Comparison of ENCODE assay signal across 26 cellular contexts in the genomic region with DNA sequence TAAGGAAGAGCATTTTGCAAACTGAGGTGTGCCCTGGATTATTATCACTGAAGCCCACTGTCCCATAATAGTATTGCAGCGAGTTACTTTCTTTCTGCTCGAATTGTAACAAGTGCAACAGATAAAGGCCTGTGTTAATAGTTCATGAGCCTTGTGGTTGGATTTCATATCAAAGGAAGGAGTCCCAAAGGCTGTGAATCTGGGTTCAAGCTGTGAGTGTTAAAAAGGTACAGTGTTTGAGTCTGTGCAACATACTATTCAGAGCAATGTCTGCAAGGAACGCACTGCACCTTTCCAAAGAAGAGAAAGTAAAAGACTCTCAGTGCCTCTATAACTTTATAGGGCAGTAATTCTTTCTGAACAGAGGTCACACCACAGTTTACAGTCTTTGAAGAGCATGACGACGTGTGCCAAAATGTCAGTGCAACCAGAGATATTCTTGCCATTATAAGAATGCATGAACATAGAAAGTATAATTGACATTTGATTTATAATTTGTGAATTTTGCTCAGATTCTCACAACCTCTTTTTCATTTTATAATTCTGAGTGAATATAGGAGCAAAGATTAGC.
DNase-seq lines count a peak whose midpoint lies in the region; TF ChIP-seq lines count a peak whose summit lies in the region.
"Had no signal": no experiment of that assay in that cellular context is flagged by ENCODE, and none has a peak within 500 bp of the region (broad histone marks: within the 10 kb centered on the region; RNA-seq: fewer than 3 reads in every experiment).

No MANE protein-coding gene starts in this region.

- no peak overlapping the region for H3K4me3 Mint-ChIP-seq in nephron
- H3K4me3 Mint-ChIP-seq in activated CD4-positive, alpha-beta T cell treated with anti-CD3 and anti-CD28 coated beads, Interleukin-2, amount 10 ng/mL, durations not matched to agents 7 days and 5 days: no peak overlapping the region
- H3K4me3 Mint-ChIP-seq: activated naive CD8-positive, alpha-beta T cell treated with anti-CD3 and anti-CD28 coated beads, Interleukin-2, amount 50 U/mL, for 24 hours; activated T-cell treated with anti-CD3 and anti-CD28 coated beads, Interleukin-2, amount 50 U/mL, for 72 hours; CD14-positive monocyte; endodermal cell; T-helper 1 cell treated with Interleukin-12 subunit alpha and Interleukin-12 subunit beta and Interleukin-4 antibody, amounts not matched to agents 30 μg/mL and 1 μg/mL, for 36 hours had no signal

- peaks cover 25% of the 10 kb centered on the region for H3K4me1 Mint-ChIP-seq in nephron
- peaks cover 31% of the 10 kb centered on the region for H3K4me1 Mint-ChIP-seq in activated CD4-positive, alpha-beta T cell treated with anti-CD3 and anti-CD28 coated beads, Interleukin-2, amount 10 ng/mL, durations not matched to agents 7 days and 5 days

- H4K20me1 ChIP-seq in hepatocyte (ENCODE audit: insufficient read depth, poor library complexity, severe bottlenecking): no peaks in the 10 kb centered on the region

- H2AFZ ChIP-seq in hepatocyte: no peak overlapping the region

- H3K9me3 Mint-ChIP-seq in nephron: no peaks in the 10 kb centered on the region
- H3K9me3 Mint-ChIP-seq in activated CD4-positive, alpha-beta T cell treated with anti-CD3 and anti-CD28 coated beads, Interleukin-2, amount 10 ng/mL, durations not matched to agents 7 days and 5 days: peaks cover 5% of the 10 kb centered on the region
- H3K9me3 Mint-ChIP-seq: activated naive CD8-positive, alpha-beta T cell treated with anti-CD3 and anti-CD28 coated beads, Interleukin-2, amount 50 U/mL, for 24 hours; activated T-cell treated with anti-CD3 and anti-CD28 coated beads, Interleukin-2, amount 50 U/mL, for 72 hours; endodermal cell; T-helper 1 cell treated with Interleukin-12 subunit alpha and Interleukin-12 subunit beta and Interleukin-4 antibody, amounts not matched to agents 30 μg/mL and 1 μg/mL, for 36 hours had no signal

- H3K4me3 ChIP-seq in hepatocyte (no peak overlapping the region), vagina (no peak overlapping the region)
- H3K4me3 ChIP-seq: HAP-1 had no signal

- H3K36me3 ChIP-seq in hepatocyte (replicated peaks; ENCODE audit: insufficient read depth, low read depth) (no peaks in the 10 kb centered on the region), vagina (no peaks in the 10 kb centered on the region)
- H3K36me3 ChIP-seq: HAP-1 had no signal

- POLR2A ChIA-PET in HEK293T (lab: Yijun Ruan, JAX): no interaction called here
- POLR2A ChIA-PET in activated CD4-positive, alpha-beta T cell treated with anti-CD3 and anti-CD28 coated beads, Interleukin-2, amount 10 ng/mL, durations not matched to agents 7 days and 5 days (lab: Charles Lee): no interaction called here

- peak overlapping the region in 2 of 3 experiments; percentile 8 to 46 for H3K27ac Mint-ChIP-seq in nephron
- no peak overlapping the region for H3K27ac Mint-ChIP-seq in activated CD4-positive, alpha-beta T cell treated with anti-CD3 and anti-CD28 coated beads, Interleukin-2, amount 10 ng/mL, durations not matched to agents 7 days and 5 days
- H3K27ac Mint-ChIP-seq: activated naive CD8-positive, alpha-beta T cell treated with anti-CD3 and anti-CD28 coated beads, Interleukin-2, amount 50 U/mL, for 24 hours; activated T-cell treated with anti-CD3 and anti-CD28 coated beads, Interleukin-2, amount 50 U/mL, for 72 hours; CD14-positive monocyte; endodermal cell; T-helper 1 cell treated with Interleukin-12 subunit alpha and Interleukin-12 subunit beta and Interleukin-4 antibody, amounts not matched to agents 30 μg/mL and 1 μg/mL, for 36 hours had no signal

- peaks cover 5% of the 10 kb centered on the region for H3K27me3 Mint-ChIP-seq in nephron (ENCODE audit: low read depth)
- H3K27me3 Mint-ChIP-seq in activated CD4-positive, alpha-beta T cell treated with anti-CD3 and anti-CD28 coated beads, Interleukin-2, amount 10 ng/mL, durations not matched to agents 7 days and 5 days: peaks cover 8% of the 10 kb centered on the region

- intact Hi-C loops in vagina (cut with DNase I): no loop called here

- H3K9me3 ChIP-seq in hepatocyte (ENCODE audit: low read depth): no peaks in the 10 kb centered on the region
- no peaks in the 10 kb centered on the region for H3K9me3 ChIP-seq in vagina
- H3K9me3 ChIP-seq: HAP-1, SK-N-SH had no signal

- CTCF ChIA-PET in HEK293T (lab: Yijun Ruan, JAX): no interaction called here
- CTCF ChIA-PET in activated CD4-positive, alpha-beta T cell treated with anti-CD3 and anti-CD28 coated beads, Interleukin-2, amount 10 ng/mL, durations not matched to agents 7 days and 5 days (lab: Charles Lee): interaction anchor here (1.1 to 2.2 kb wide), 4 partner anchors 10 to 47 kb away, joined by 3 to 9 read pairs (median 4); no protein-coding TSS in a partner anchor

- no peaks in the 10 kb centered on the region for H3K79me2 ChIP-seq in hepatocyte

- no peak for TF ChIP-seq POLR2A in vagina (IDR thresholded peaks at IDR 0.05)

- peak; percentile 15 for DNase-seq in M059J (ENCODE audit: low read depth)
- DNase-seq in hepatocyte (ENCODE audit: low spot score): no peak
- DNase-seq in vagina (ENCODE audit: extremely low spot score in 2 of 2): no peak
- no peak for DNase-seq in NCI-H82 (lab: John Stamatoyannopoulos, UW)
- DNase-seq in HEK293T (ENCODE audit: extremely low spot score): no peak
- no peak for DNase-seq in activated CD4-positive, alpha-beta T cell treated with anti-CD3 and anti-CD28 coated beads, Interleukin-2, amount 10 ng/mL, durations not matched to agents 7 days and 5 days
- DNase-seq: activated CD4-positive, alpha-beta T cell treated with anti-CD3 and anti-CD28 coated beads, Interleukin-2, amount 50 U/mL, for 48 hours; activated naive CD4-positive, alpha-beta T cell; activated naive CD8-positive, alpha-beta T cell treated with anti-CD3 and anti-CD28 coated beads, Interleukin-2, amount 50 U/mL, for 24 hours; activated T-cell treated with anti-CD3 and anti-CD28 coated beads, Interleukin-2, amount 50 U/mL, for 72 hours; endodermal cell; Kasumi-1; left cardiac atrium; NCI-H146; NCI-H524; NK-92 treated with Interleukin-12 subunit alpha and Interleukin-12 subunit beta, amount 100 ng/mL, for 24 hours; PC-3; posterior cingulate gyrus; SK-N-SH; stimulated activated CD4-positive, alpha-beta T cell treated with anti-CD3 and anti-CD28 coated beads, Interleukin-15, amount 100 ng/mL, for 24 hours; stimulated activated CD4-positive, alpha-beta T cell treated with anti-CD3 and anti-CD28 coated beads, Interleukin-4, amount 100 ng/mL, for 4 hours; trophoblast cell had no signal

- 71% methylated on average over 5 of the region's 5 CpGs for WGBS in hepatocyte (ENCODE audit: low lambda C conversion rate, missing lambda C conversion rate)

- no peak for TF ChIP-seq CTCF in hepatocyte (IDR thresholded peaks at IDR 0.05; ENCODE audit: poor library complexity)
- no peak for TF ChIP-seq CTCF in nephron (IDR thresholded peaks at IDR 0.05; ENCODE audit: unreplicated experiment in 3 of 3)
- no peak for TF ChIP-seq CTCF in vagina (IDR thresholded peaks at IDR 0.05)

- peaks cover 35% of the 10 kb centered on the region for H3K4me1 ChIP-seq in hepatocyte (ENCODE audit: insufficient read depth)
- H3K4me1 ChIP-seq in vagina: peaks cover 35% of the 10 kb centered on the region
- H3K4me1 ChIP-seq: HAP-1 had no signal

- no peak overlapping the region for H3K27ac ChIP-seq in hepatocyte
- peak overlapping the region; percentile 92 for H3K27ac ChIP-seq in vagina

- no peaks in the 10 kb centered on the region for H3K9me2 ChIP-seq in hepatocyte (replicated peaks; ENCODE audit: insufficient read depth)
- H3K9me2 ChIP-seq: SK-N-SH had no signal

- H3K36me3 Mint-ChIP-seq in nephron (ENCODE audit: low read depth): no peaks in the 10 kb centered on the region
- H3K36me3 Mint-ChIP-seq in activated CD4-positive, alpha-beta T cell treated with anti-CD3 and anti-CD28 coated beads, Interleukin-2, amount 10 ng/mL, durations not matched to agents 7 days and 5 days (ENCODE audit: low read depth): no peaks in the 10 kb centered on the region
- H3K36me3 Mint-ChIP-seq: CD14-positive monocyte had no signal

- H3K4me2 ChIP-seq in hepatocyte: peak overlapping the region; percentile 5
- H3K4me2 ChIP-seq: SK-N-SH had no signal

- H3K27me3 ChIP-seq in hepatocyte: no peaks in the 10 kb centered on the region
- no peaks in the 10 kb centered on the region for H3K27me3 ChIP-seq in vagina

TF ChIP-seq in HEK293T, 16 proteins besides CTCF, POLR2A, EP300 and RAD21:
- TF ChIP-seq ARNT (IDR thresholded peaks at IDR 0.05): no peak
- TF ChIP-seq BHLHE40 (IDR thresholded peaks at IDR 0.05; ENCODE audit: borderline replicate concordance): no peak
- TF ChIP-seq, protein P1, sequence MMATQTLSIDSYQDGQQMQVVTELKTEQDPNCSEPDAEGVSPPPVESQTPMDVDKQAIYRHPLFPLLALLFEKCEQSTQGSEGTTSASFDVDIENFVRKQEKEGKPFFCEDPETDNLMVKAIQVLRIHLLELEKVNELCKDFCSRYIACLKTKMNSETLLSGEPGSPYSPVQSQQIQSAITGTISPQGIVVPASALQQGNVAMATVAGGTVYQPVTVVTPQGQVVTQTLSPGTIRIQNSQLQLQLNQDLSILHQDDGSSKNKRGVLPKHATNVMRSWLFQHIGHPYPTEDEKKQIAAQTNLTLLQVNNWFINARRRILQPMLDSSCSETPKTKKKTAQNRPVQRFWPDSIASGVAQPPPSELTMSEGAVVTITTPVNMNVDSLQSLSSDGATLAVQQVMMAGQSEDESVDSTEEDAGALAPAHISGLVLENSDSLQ (IDR thresholded peaks at IDR 0.05): no peak
- TF ChIP-seq NFRKB (IDR thresholded peaks at IDR 0.05): no peak
- no peak for TF ChIP-seq SUZ12 (IDR thresholded peaks at IDR 0.05)
- no peak for TF ChIP-seq HDGF (IDR thresholded peaks at IDR 0.05; ENCODE audit: borderline replicate concordance)
- no peak for TF ChIP-seq SP1 (IDR thresholded peaks at IDR 0.05)
- TF ChIP-seq FOXK2 (IDR thresholded peaks at IDR 0.05): no peak
- TF ChIP-seq ZNF384 (IDR thresholded peaks at IDR 0.05): no peak
- no peak for TF ChIP-seq ELF4 (IDR thresholded peaks at IDR 0.05)
- no peak for TF ChIP-seq L3MBTL2 (conservative IDR thresholded peaks at IDR 0.05)
